Comparison of ENCODE assay signal across 1 cellular context in genomic region chr1:207181838-207182237, GRCh38.
TF ChIP-seq lines count a peak whose summit lies in the region.

No MANE protein-coding gene starts in this region.

TF ChIP-seq in K562, 482 proteins besides CTCF, POLR2A, EP300 and RAD21 (continued from another document):
- TF ChIP-seq VEZF1 (CRISPR knock-in tag; IDR thresholded peaks at IDR 0.05), result no peak
- TF ChIP-seq NCOR1 (IDR thresholded peaks at IDR 0.05), result no peak
- TF ChIP-seq FOXK2 (conservative IDR thresholded peaks at IDR 0.05 in 1 of 2, IDR thresholded peaks at IDR 0.05 in 1 of 2; ENCODE audit: low read depth in 2 of 2), result 0 out of 4 replicates have a peak, but pooled peaks of 1 of the 2 experiments have one; percentile 37
- TF ChIP-seq CEBPG (CRISPR knock-in tag; IDR thresholded peaks at IDR 0.05), result no peak
- TF ChIP-seq CEBPG (tag; conservative IDR thresholded peaks at IDR 0.05 in 1 of 2, IDR thresholded peaks at IDR 0.05 in 1 of 2), result peak in 1 of 2 experiments; percentile 60; a peak in 1 of 4 replicates
- TF ChIP-seq ARID3A (IDR thresholded peaks at IDR 0.05; ENCODE audit: borderline replicate concordance, low read depth, low read length), result 0 out of 2 replicates have a peak, but pooled peaks have one; percentile 24
- no peak for TF ChIP-seq HOXB6 (CRISPR knock-in tag; IDR thresholded peaks at IDR 0.05; ENCODE audit: borderline replicate concordance)
- TF ChIP-seq FOXA3 (CRISPR knock-in tag; conservative IDR thresholded peaks at IDR 0.05 in 1 of 2, IDR thresholded peaks at IDR 0.05 in 1 of 2), result peak in 1 of 2 experiments; percentile 70; a peak in 2 of 4 replicates
- peak; percentile 26; the same call in 1 of the 2 replicates for TF ChIP-seq SOX6 (IDR thresholded peaks at IDR 0.05)
- no peak for TF ChIP-seq ZNF280B (CRISPR knock-in tag; IDR thresholded peaks at IDR 0.05)
- TF ChIP-seq CBFA2T3 (IDR thresholded peaks at IDR 0.05), result no peak
- TF ChIP-seq TRIM25 (IDR thresholded peaks at IDR 0.05; ENCODE audit: borderline replicate concordance), result no peak
- peak; percentile 75 for TF ChIP-seq DEAF1 (CRISPR knock-in tag; IDR thresholded peaks at IDR 0.05)
